23 cellular contexts compared by ENCODE assay signal in genomic region chr15:60356832-60357231, GRCh38. TPM values are rescaled to one million over a fixed set of nuclear protein-coding genes. Genes with fewer than 3 reads are reported as not detected.
A peak's percentile ranks its signal among the peaks of the same experiment; 100 is the strongest.
DNase-seq lines count a peak whose midpoint lies in the region; ATAC-seq, FAIRE-seq and TF ChIP-seq lines count a peak whose summit lies in the region.
"Had no signal": no experiment of that assay in that cellular context is flagged by ENCODE, and none has a peak within 500 bp of the region (broad histone marks: within the 10 kb centered on the region; RNA-seq: fewer than 3 reads in every experiment).

No MANE protein-coding gene starts in this region.

- no peaks in the 10 kb centered on the region for H3K9me1 ChIP-seq in K562 (ENCODE audit: control insufficient read depth, insufficient read depth, low read length)

- H3K4me1 ChIP-seq in SK-N-SH (ENCODE audit: control insufficient read depth in 1 of 2, insufficient read depth in 2 of 2, low read depth in 1 of 2, low read length in 1 of 2): peaks cover 6 to 18% of the 10 kb centered on the region in 2 experiments
- H3K4me1 ChIP-seq in K562 (replicated peaks in 1 of 2; ENCODE audit: control insufficient read depth in 2 of 2, insufficient read depth in 2 of 2, low read length in 2 of 2): no peaks in the 10 kb centered on the region
- peaks cover 4% of the 10 kb centered on the region for H3K4me1 ChIP-seq in mesenchymal stem cell (ENCODE audit: control insufficient read depth, insufficient read depth, low read depth, low read length)
- peaks cover 23% of the 10 kb centered on the region for H3K4me1 ChIP-seq in vagina

- no peak for TF ChIP-seq CTCF in SK-N-SH (IDR thresholded peaks at IDR 0.05)
- no peak for TF ChIP-seq CTCF in K562 (IDR thresholded peaks at IDR 0.05 in 2 of 3, conservative IDR thresholded peaks at IDR 0.05 in 1 of 3; ENCODE audit: insufficient read depth in 2 of 3, low read depth in 1 of 3, low read length in 3 of 3)
- no peak for TF ChIP-seq CTCF in vagina (IDR thresholded peaks at IDR 0.05)

- DNase-seq in SK-N-SH (no peak), K562 (ENCODE audit: extremely low read depth in 1 of 4, low spot score in 3 of 4) (no peak), mesenchymal stem cell (no peak), vagina (ENCODE audit: extremely low spot score in 2 of 2) (peak in 1 of 2 donors; percentile 77), midbrain (lab: John Stamatoyannopoulos, UW) (no peak)
- DNase-seq in stimulated activated naive CD8-positive, alpha-beta T cell treated with anti-CD3 and anti-CD28 coated beads, Interleukin-15, amount 100 ng/mL, for 72 hours: no peak
- DNase-seq: 8988T; Calu3; CD8-positive, alpha-beta memory T cell; DMS153; GF-D8; NCI-H1105 treated with DMSO at 0.1 percent for 48 hours; NCI-H1694; NCI-H2081; NCI-H446; NCI-H526; PC-9 had no signal

- no peak overlapping the region for H2BK5ac ChIP-seq in mesenchymal stem cell (ENCODE audit: low read depth, low read length, poor library complexity, severe bottlenecking)

- POLR2A ChIA-PET in SK-N-SH (lab: Yijun Ruan, JAX) (no interaction called here), K562 (lab: Yijun Ruan, JAX) (no interaction called here)

- peaks cover 1% of the 10 kb centered on the region for H3K4me1 Mint-ChIP-seq in stimulated activated naive CD8-positive, alpha-beta T cell treated with anti-CD3 and anti-CD28 coated beads, Interleukin-15, amount 100 ng/mL, for 72 hours

- H3K23ac ChIP-seq in mesenchymal stem cell (ENCODE audit: low read length in 2 of 2): no peak overlapping the region

- no peak overlapping the region for H2BK12ac ChIP-seq in mesenchymal stem cell (ENCODE audit: low read length in 2 of 2)

- no peak overlapping the region for H4K8ac ChIP-seq in mesenchymal stem cell (ENCODE audit: low read length)

- H3K79me1 ChIP-seq in mesenchymal stem cell (replicated peaks; ENCODE audit: low read length, poor library complexity, severe bottlenecking): no peaks in the 10 kb centered on the region

- no TSS peak for BruUV-seq in K562 (replicated peaks; lab: Mats Ljungman, UMichigan)

- TF ChIP-seq EP300 in SK-N-SH (IDR thresholded peaks at IDR 0.05; ENCODE audit: borderline replicate concordance in 1 of 2, low read depth in 1 of 2, low read length in 1 of 2) (no peak), K562 (IDR thresholded peaks at IDR 0.05; ENCODE audit: low read length) (no peak)

- H4K20me1 ChIP-seq in SK-N-SH (ENCODE audit: insufficient read depth) (peaks cover 99% of the 10 kb centered on the region), K562 (replicated peaks; ENCODE audit: control insufficient read depth, insufficient read depth, low read length) (peaks cover 7% of the 10 kb centered on the region; the same call in 1 of the 2 replicates)

- H3K4me2 ChIP-seq in SK-N-SH (no peak overlapping the region), K562 (ENCODE audit: insufficient read depth, low read length) (no peak overlapping the region), mesenchymal stem cell (ENCODE audit: low read length, poor library complexity, severe bottlenecking) (no peak overlapping the region)
- H3K4me2 ChIP-seq: KMS-11, PC-9 had no signal

- TF ChIP-seq RAD21 in SK-N-SH (IDR thresholded peaks at IDR 0.05; ENCODE audit: low read length) (no peak), K562 (CRISPR knock-in tag; conservative IDR thresholded peaks at IDR 0.05 in 1 of 2, IDR thresholded peaks at IDR 0.05 in 1 of 2) (no peak)

- in situ Hi-C loops in K562 (cut with MboI): no loop called here

- no peaks in the 10 kb centered on the region for H3K9me2 ChIP-seq in SK-N-SH

- FAIRE-seq in K562 (lab: Jason Lieb, UNC): no peak
- FAIRE-seq: GM19239, H54 had no signal

- no peak overlapping the region for H3K4me3 Mint-ChIP-seq in stimulated activated naive CD8-positive, alpha-beta T cell treated with anti-CD3 and anti-CD28 coated beads, Interleukin-15, amount 100 ng/mL, for 72 hours
- H3K4me3 Mint-ChIP-seq: CD8-positive, alpha-beta memory T cell had no signal

- H3F3A ChIP-seq in SK-N-SH (replicated peaks; ENCODE audit: insufficient read depth): peaks cover 100% of the 10 kb centered on the region

- H3K79me2 ChIP-seq in SK-N-SH (ENCODE audit: insufficient read depth): peaks cover 90% of the 10 kb centered on the region
- no peaks in the 10 kb centered on the region for H3K79me2 ChIP-seq in K562 (ENCODE audit: control insufficient read depth, insufficient read depth, low read length)

- no peak overlapping the region for H3K9ac ChIP-seq in SK-N-SH
- no peak overlapping the region; a peak in 1 of 4 replicates for H3K9ac ChIP-seq in K562 (ENCODE audit: insufficient read depth in 1 of 2, low read depth in 2 of 2, low read length in 2 of 2)
- peak overlapping the region; percentile 20 for H3K9ac ChIP-seq in mesenchymal stem cell (ENCODE audit: low read length)
- H3K9ac ChIP-seq: KMS-11 had no signal

- TF ChIP-seq POLR2A in K562 (conservative IDR thresholded peaks at IDR 0.05): no peak
- no peak for TF ChIP-seq POLR2A in vagina (IDR thresholded peaks at IDR 0.05)

- H3K4me3 ChIP-seq in SK-N-SH (ENCODE audit: low read depth in 2 of 2, low read length in 1 of 2) (no peak overlapping the region), K562 (no peak overlapping the region), mesenchymal stem cell (ENCODE audit: insufficient read depth in 1 of 2, low read depth in 1 of 2, low read length in 2 of 2) (no peak overlapping the region), vagina (no peak overlapping the region)
- H3K4me3 ChIP-seq: PC-9 had no signal

- H2AFZ ChIP-seq in SK-N-SH (ENCODE audit: low read depth) (no peak overlapping the region), K562 (ENCODE audit: low read depth, low read length) (no peak overlapping the region), mesenchymal stem cell (ENCODE audit: low read depth, low read length) (no peak overlapping the region)
- H2AFZ ChIP-seq: PC-9 had no signal

- H3K4ac ChIP-seq in mesenchymal stem cell (ENCODE audit: low read depth in 1 of 2, low read length in 2 of 2): no peak overlapping the region

- 95% methylated on average over 4 of the region's 4 CpGs for WGBS in SK-N-SH (ENCODE audit: low lambda C conversion rate)
- 98% methylated on average over 4 of the region's 4 CpGs for WGBS in K562 (ENCODE audit: insufficient coverage, low coverage, missing lambda C conversion rate)
- WGBS in mesenchymal stem cell: 94% methylated on average over 3 of the region's 4 CpGs

- no peak overlapping the region for H4K91ac ChIP-seq in mesenchymal stem cell (ENCODE audit: low read length)

- ATAC-seq in SK-N-SH treated with all-trans-retinoic acid at 6 μM for 48 hours (no peak), K562 (no peak), HG03520 (IDR thresholded peaks at IDR 0.05; ENCODE audit: unreplicated experiment) (no peak)
- ATAC-seq in stimulated activated naive CD8-positive, alpha-beta T cell treated with anti-CD3 and anti-CD28 coated beads, Interleukin-15, amount 100 ng/mL, for 72 hours: no peak

- H2BK15ac ChIP-seq in mesenchymal stem cell (ENCODE audit: low read depth, poor library complexity, severe bottlenecking): no peak overlapping the region

- intact Hi-C loops in K562 (cut with micrococcal nuclease) (loop anchor here (5.0 kb wide), 1 partner anchor 150 kb away; no protein-coding TSS in a partner anchor), vagina (cut with DNase I) (loop anchor here (10.0 kb wide), 1 partner anchor 88 kb away; no protein-coding TSS in a partner anchor)

- H3K9me3 ChIP-seq in SK-N-SH (no peaks in the 10 kb centered on the region), K562 (replicated peaks; ENCODE audit: control insufficient read depth, insufficient read depth, low read depth, low read length) (no peaks in the 10 kb centered on the region), mesenchymal stem cell (ENCODE audit: control insufficient read depth, low read length) (peaks cover 3% of the 10 kb centered on the region), vagina (no peaks in the 10 kb centered on the region)

- no peak overlapping the region for H2AK5ac ChIP-seq in mesenchymal stem cell (ENCODE audit: low read length, severe bottlenecking)

- no peak overlapping the region for H3K14ac ChIP-seq in mesenchymal stem cell (ENCODE audit: low read length in 2 of 2)

- no peaks in the 10 kb centered on the region for H3K27me3 Mint-ChIP-seq in stimulated activated naive CD8-positive, alpha-beta T cell treated with anti-CD3 and anti-CD28 coated beads, Interleukin-15, amount 100 ng/mL, for 72 hours
- H3K27me3 Mint-ChIP-seq: CD8-positive, alpha-beta memory T cell had no signal

- no peak overlapping the region for H2BK120ac ChIP-seq in mesenchymal stem cell (ENCODE audit: low read depth, low read length)

- peaks cover 0 to 6% of the 10 kb centered on the region in 2 donors for H3K9me3 Mint-ChIP-seq in stimulated activated naive CD8-positive, alpha-beta T cell treated with anti-CD3 and anti-CD28 coated beads, Interleukin-15, amount 100 ng/mL, for 72 hours
- H3K9me3 Mint-ChIP-seq: CD8-positive, alpha-beta memory T cell had no signal

- peak overlapping the region; percentile 44 to 97; a peak in 2 of 4 replicates for H3K27ac ChIP-seq in SK-N-SH (ENCODE audit: low read depth in 2 of 2, low read length in 1 of 2)
- no peak overlapping the region; the same call in 2 of the 3 replicates for H3K27ac ChIP-seq in K562 (ENCODE audit: extremely low read depth, low read depth, low read length)
- peak overlapping the region; percentile 4 for H3K27ac ChIP-seq in mesenchymal stem cell (ENCODE audit: low read length, poor library complexity, severe bottlenecking)
- H3K27ac ChIP-seq in vagina: peak overlapping the region; percentile 4
- H3K27ac ChIP-seq: C4-2B, KMS-11, PC-9 had no signal

- H3K27me3 ChIP-seq in SK-N-SH (ENCODE audit: insufficient read depth) (no peaks in the 10 kb centered on the region), K562 (ENCODE audit: control insufficient read depth in 2 of 2, insufficient read depth in 2 of 2, low read length in 2 of 2) (no peaks in the 10 kb centered on the region), mesenchymal stem cell (ENCODE audit: control insufficient read depth in 1 of 2, insufficient read depth in 1 of 2, low read length in 2 of 2) (no peaks in the 10 kb centered on the region), vagina (no peaks in the 10 kb centered on the region)

- H3K36me3 ChIP-seq in SK-N-SH (replicated peaks in 1 of 2; ENCODE audit: control insufficient read depth in 1 of 2, insufficient read depth in 2 of 2, low read length in 1 of 2) (peaks cover 74 to 92% of the 10 kb centered on the region in 2 experiments), K562 (ENCODE audit: control insufficient read depth, insufficient read depth, low read length) (peaks cover 93% of the 10 kb centered on the region), mesenchymal stem cell (ENCODE audit: control insufficient read depth in 1 of 2, insufficient read depth in 2 of 2, low read depth in 1 of 2, low read length in 2 of 2) (peaks cover 54 to 97% of the 10 kb centered on the region in 2 experiments), vagina (peaks cover 0 to 75% of the 10 kb centered on the region in 2 donors)

- CTCF ChIA-PET in SK-N-SH (lab: Yijun Ruan, JAX) (interaction anchor here (5.1 kb wide), 1 partner anchor 151 kb away, joined by 24 read pairs; no protein-coding TSS in a partner anchor), K562 (lab: Yijun Ruan, JAX; ENCODE audit: low intra/inter-chr PET ratio) (interaction anchor here (0.6 kb wide), 1 partner anchor 124 kb away, joined by 4 read pairs; no protein-coding TSS in a partner anchor)

- H3K27ac Mint-ChIP-seq in stimulated activated naive CD8-positive, alpha-beta T cell treated with anti-CD3 and anti-CD28 coated beads, Interleukin-15, amount 100 ng/mL, for 72 hours: no peak overlapping the region

- peak overlapping the region in 1 of 2 experiments; percentile 48 for H3K18ac ChIP-seq in mesenchymal stem cell (ENCODE audit: low read depth in 1 of 2, low read length in 2 of 2)

RNA-seq across cellular contexts. Expression of gene ANXA2, which starts 41.0 kb away (rescaled TPM):
- polyA plus RNA-seq in SK-N-SH (2012; rRNA removed): 4,669 and 5,711 TPM in 2 replicates
- 5,477 and 5,705 TPM in 2 replicates for polyA plus RNA-seq in SK-N-SH (2012; cell fraction: cytosol; rRNA removed)
- 2,958 and 4,347 TPM in 2 replicates for polyA plus RNA-seq in SK-N-SH (2012; cell fraction: nucleus; rRNA removed)
- total RNA-seq in K562 (2011; cell fraction: chromatin; rRNA removed; ENCODE audit: low replicate concordance): 164 and 212 TPM in 2 replicates
- 137 and 142 TPM in 2 replicates for total RNA-seq in K562 (2011; cell fraction: nucleolus; rRNA removed)
- total RNA-seq in K562 (2011; cell fraction: nucleoplasm; rRNA removed): 205 and 289 TPM in 2 replicates
- 348 and 357 TPM in 2 replicates for total RNA-seq in K562 (2014; rRNA removed)
- 452 and 478 TPM in 2 replicates for total RNA-seq in K562 (2014; rRNA removed; fragmentation: Illumina TruSeq; extraction: Trizol)
- total RNA-seq in K562 (2015; rRNA removed; fragmentation: Illumina TruSeq; extraction: Trizol): 361 and 377 TPM in 2 replicates
- total RNA-seq in K562 (2021): 298 and 301 TPM in 2 replicates
- 505 and 549 TPM in 2 replicates for polyA plus RNA-seq in K562 (2011; rRNA removed)
- polyA plus RNA-seq in K562 (2011; cell fraction: cytosol; rRNA removed): 382 and 535 TPM in 2 replicates
- polyA plus RNA-seq in K562 (2011; cell fraction: nucleus; rRNA removed): 156 and 264 TPM in 2 replicates
- polyA plus RNA-seq in K562 (2012): 225 and 402 TPM in 2 replicates
- 545 and 579 TPM in 2 replicates for polyA plus RNA-seq in K562 (2014; fragmentation: Illumina TruSeq; extraction: Trizol)
- 1,000 to 10,000 TPM in 1 of 2 experiments, 100 to 1,000 TPM in 1; 826 to 1,102 TPM for polyA plus RNA-seq in K562 (2014; fragmentation: Nextera tagmentation; extraction: Ambion mirVana)
- 451 and 471 TPM in 2 replicates for polyA plus RNA-seq in K562 (2014; rRNA removed)
- 663 and 682 TPM in 2 replicates for polyA minus RNA-seq in K562 (2011; rRNA and poly(A)+ RNA removed)
- 189 and 192 TPM in 2 replicates for polyA minus RNA-seq in K562 (2011; cell fraction: cytosol; rRNA and poly(A)+ RNA removed)
- 71.9 and 132 TPM in 2 replicates for polyA minus RNA-seq in K562 (2011; cell fraction: nucleus; rRNA and poly(A)+ RNA removed)
- 2,051 TPM for polyA plus RNA-seq in mesenchymal stem cell (2013, experiment 1 of 2)
- 2,053 TPM for polyA plus RNA-seq in mesenchymal stem cell (2013, experiment 2 of 2)
- total RNA-seq in vagina: 1,230 TPM

Comparison
In these comparisons a context has a peak if more than half of its experiments do, and no peak if none do; other contexts are left out.
1. Of the 27 proteins assayed by ChIP-seq in both K562 and SK-N-SH: peak only in K562: none; only in SK-N-SH: POLR2AphosphoS5; in both: NFIC; in neither: 25.